Comparison of ENCODE assay signal across 21 cellular contexts in the genomic region with DNA sequence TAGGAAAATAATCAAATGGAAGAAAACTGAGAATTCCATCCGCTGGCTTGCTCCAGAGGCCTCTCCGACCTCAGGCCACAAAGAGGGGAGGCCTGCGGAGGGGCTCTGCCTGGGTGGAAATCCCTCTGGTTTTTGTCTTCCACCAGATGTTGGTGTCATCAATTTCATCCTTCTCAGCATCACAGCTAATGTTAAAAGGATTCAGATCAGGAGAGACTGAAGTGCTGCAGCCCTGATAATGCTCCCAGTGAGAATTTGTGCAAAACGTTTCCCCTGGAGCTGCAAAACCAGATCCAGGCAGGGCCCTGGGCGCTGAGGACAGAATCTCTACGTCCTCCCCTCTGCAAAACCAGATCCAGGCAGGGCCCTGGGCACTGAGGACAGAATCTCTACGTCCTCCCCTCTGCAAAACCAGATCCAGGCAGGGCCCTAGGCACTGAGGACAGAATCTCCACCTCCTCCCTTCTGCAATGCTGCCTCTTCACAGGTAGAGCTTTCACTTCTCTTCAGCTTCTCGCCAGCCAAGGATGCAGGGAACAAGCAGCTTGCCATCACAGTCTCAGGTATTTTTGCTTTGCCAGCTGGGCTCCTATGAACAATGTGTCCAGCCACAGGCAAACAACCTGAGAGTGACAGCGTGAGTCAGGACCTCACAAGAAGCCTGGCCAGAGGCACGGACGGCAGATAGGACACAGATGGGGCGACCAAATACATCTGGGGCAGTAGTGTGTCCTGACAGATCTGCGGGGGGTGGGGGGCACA.
"Had no signal": no experiment of that assay in that cellular context is flagged by ENCODE, and none has a peak within 500 bp of the region (broad histone marks: within the 10 kb centered on the region; RNA-seq: fewer than 3 reads in every experiment).

No MANE protein-coding gene starts in this region.

- H3K36me3 Mint-ChIP-seq: memory B cell, mesothelial cell of epicardium, type B pancreatic cell had no signal

- H3K9me3 Mint-ChIP-seq: dendritic cell treated with granulocyte-macrophage colony-stimulating factor and Interleukin-4, amounts not matched to agents 40 ng/mL and 50 ng/mL, for 4 days; effector memory CD8-positive, alpha-beta T cell; memory B cell; mesothelial cell of epicardium; type B pancreatic cell had no signal

- H3K9me3 ChIP-seq: esophagus squamous epithelium, gastroesophageal sphincter, left ventricle myocardium inferior, lower lobe of right lung, ovary, suprapubic skin, thyroid gland had no signal

- H3K27me3 ChIP-seq: ovary, suprapubic skin, thyroid gland had no signal

- H3K27ac Mint-ChIP-seq: dendritic cell treated with granulocyte-macrophage colony-stimulating factor and Interleukin-4, amounts not matched to agents 40 ng/mL and 50 ng/mL, for 4 days; effector memory CD8-positive, alpha-beta T cell; memory B cell; mesothelial cell of epicardium; nephron progenitor cell; type B pancreatic cell had no signal

- DNase-seq: effector memory CD8-positive, alpha-beta T cell; esophagus squamous epithelium; foreskin fibroblast; glutamatergic neuron; left ventricle myocardium inferior; lower lobe of right lung; nephron progenitor cell; nucleus accumbens; ovary; right cardiac atrium; small intestine; stimulated activated CD4-positive, alpha-beta T cell treated with anti-CD3 and anti-CD28 coated beads, Interleukin-12 subunit alpha, Interleukin-12 subunit beta, amount 100 ng/mL, for 4 hours; stimulated activated CD4-positive, alpha-beta T cell treated with anti-CD3 and anti-CD28 coated beads, Interleukin-2, amount 100 ng/mL, for 48 hours; stimulated activated naive CD4-positive, alpha-beta T cell treated with Interleukin-2 at 50 U/mL for 16 hours; thyroid gland had no signal

- ATAC-seq: effector memory CD8-positive, alpha-beta T cell; gastroesophageal sphincter; right cardiac atrium had no signal

- H3K36me3 ChIP-seq: esophagus squamous epithelium, gastroesophageal sphincter, left ventricle myocardium inferior, lower lobe of right lung, ovary, suprapubic skin, thyroid gland had no signal

- H3K4me1 Mint-ChIP-seq: memory B cell, mesothelial cell of epicardium had no signal

- H3K27me3 Mint-ChIP-seq: dendritic cell treated with granulocyte-macrophage colony-stimulating factor and Interleukin-4, amounts not matched to agents 40 ng/mL and 50 ng/mL, for 4 days; type B pancreatic cell had no signal

- H3K4me1 ChIP-seq: gastroesophageal sphincter, left ventricle myocardium inferior, lower lobe of right lung, suprapubic skin, thyroid gland had no signal

- H3K4me3 Mint-ChIP-seq: dendritic cell treated with granulocyte-macrophage colony-stimulating factor and Interleukin-4, amounts not matched to agents 40 ng/mL and 50 ng/mL, for 4 days; effector memory CD8-positive, alpha-beta T cell; memory B cell; mesothelial cell of epicardium; nephron progenitor cell; type B pancreatic cell had no signal

- H3K27ac ChIP-seq: esophagus squamous epithelium, gastroesophageal sphincter, left ventricle myocardium inferior, lower lobe of right lung, ovary, suprapubic skin, thyroid gland had no signal

- H3K4me3 ChIP-seq: esophagus squamous epithelium, gastroesophageal sphincter, left ventricle myocardium inferior, lower lobe of right lung, ovary, suprapubic skin, thyroid gland had no signal
